ENCODE assay signal across 8 cellular contexts in the genomic region with DNA sequence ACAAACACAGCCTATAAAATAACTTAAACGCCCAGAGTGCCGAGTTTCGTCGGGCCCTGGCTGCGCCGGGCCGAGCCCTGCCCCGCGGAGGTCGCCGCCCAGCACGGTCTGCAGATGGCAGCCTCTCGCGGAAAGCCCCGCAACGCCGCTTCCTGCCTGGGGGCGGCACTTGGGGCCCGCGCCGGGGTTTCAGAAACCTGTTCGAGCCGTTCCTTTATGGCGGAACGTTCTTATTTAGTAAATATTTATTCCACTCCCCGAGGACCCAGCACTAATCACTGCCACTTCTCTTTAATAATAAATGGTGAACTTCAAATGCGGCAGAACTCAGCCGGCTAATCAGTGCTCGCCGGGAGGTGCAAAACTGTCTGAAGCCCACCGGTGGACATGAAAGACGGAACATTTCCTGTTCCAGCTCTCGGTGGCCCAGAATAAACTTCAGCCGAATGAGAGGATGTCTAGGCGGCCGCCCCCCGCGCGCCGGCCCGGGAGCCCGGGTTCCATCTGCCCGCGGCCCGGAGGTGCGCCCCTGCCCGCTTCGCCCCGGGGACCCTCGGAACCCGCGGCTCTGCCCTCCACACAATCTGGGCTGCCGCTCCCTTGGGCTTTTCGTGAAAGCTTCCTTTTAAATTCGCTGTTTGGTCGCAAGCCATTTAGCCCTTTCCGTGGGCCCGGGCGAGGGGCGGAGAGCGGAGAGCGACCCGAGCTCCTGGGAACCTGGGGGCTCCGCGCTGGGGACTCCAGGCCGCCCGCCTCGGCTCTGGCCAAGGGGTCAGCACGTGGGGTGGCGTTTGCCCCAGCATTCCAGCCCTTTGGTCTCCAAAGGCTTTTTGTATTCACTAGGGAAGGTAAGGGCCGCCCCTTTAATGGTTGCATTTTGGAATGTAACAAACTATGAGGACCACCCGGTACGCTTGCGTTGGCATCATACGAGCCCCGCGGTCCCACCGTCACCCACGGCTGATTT.
DNase-seq lines count a peak whose midpoint lies in the region; ATAC-seq and TF ChIP-seq lines count a peak whose summit lies in the region.

No MANE protein-coding gene starts in this region.

- H3K4ac ChIP-seq in neuronal stem cell (ENCODE audit: low read length): no peak overlapping the region

- H3K9me3 ChIP-seq in OCI-LY1 (ENCODE audit: low read length) (no peaks in the 10 kb centered on the region), neuronal stem cell (replicated peaks in 1 of 2; ENCODE audit: control insufficient read depth in 2 of 2, insufficient read depth in 1 of 2, low read depth in 1 of 2, low read length in 2 of 2) (peaks cover 0 to 4% of the 10 kb centered on the region in 2 donors), transverse colon (no peaks in the 10 kb centered on the region)

- peak overlapping the region; percentile 24 for H2BK120ac ChIP-seq in neuronal stem cell (ENCODE audit: low read depth, low read length)

- peak overlapping the region; percentile 62 for H3K4me3 ChIP-seq in OCI-LY1 (ENCODE audit: low read depth, low read length, poor library complexity, severe bottlenecking)
- peak overlapping the region; percentile 57 to 74 for H3K4me3 ChIP-seq in neuronal stem cell (ENCODE audit: low read length in 2 of 2)
- H3K4me3 ChIP-seq in transverse colon: peak overlapping the region; percentile 50 to 58 (median 56)

- no peak overlapping the region for H2BK12ac ChIP-seq in neuronal stem cell (ENCODE audit: low read length)

- no peaks in the 10 kb centered on the region for H3K9me2 ChIP-seq in OCI-LY1 (ENCODE audit: low read depth, low read length)

- H2AFZ ChIP-seq in OCI-LY1 (ENCODE audit: low read length): peak overlapping the region; percentile 38
- peak overlapping the region; percentile 89 for H2AFZ ChIP-seq in neuronal stem cell (ENCODE audit: low read length)

- H3K27ac ChIP-seq in OCI-LY1 (ENCODE audit: low read depth, low read length, poor library complexity, severe bottlenecking) (no peak overlapping the region), foreskin keratinocyte (peak overlapping the region; percentile 91), neuronal stem cell (replicated peaks; ENCODE audit: low read length) (peak overlapping the region; percentile 92), transverse colon (peak overlapping the region; percentile 70 to 79 (median 74))

- no peaks in the 10 kb centered on the region for H4K20me1 ChIP-seq in OCI-LY1 (ENCODE audit: insufficient read depth, low read length)

- WGBS in neuronal stem cell (ENCODE audit: extremely low coverage in 2 of 2, insufficient read length in 2 of 2, insufficient replicate concordance in 1 of 2), 2 donors: no CpG with 5 or more reads among the region's 79 CpGs
- 1% methylated on average over 74 of the region's 79 CpGs; no CpG with 5 or more reads in 1 of the 2 donors for WGBS in transverse colon (ENCODE audit: low coverage in 1 of 2), 2 donors

- in situ Hi-C loops in transverse colon (cut with MboI; ENCODE audit: low pct_ligation_motif_present in 1 of 4, low pct_unique_long_range_greater_than_20kb in 1 of 4, low sequenced_read_pairs in 3 of 4): loop anchor here (10.0 to 25.0 kb wide), 2 partner anchors 970 to 978 kb away; a partner anchor contains a TSS

- DNase-seq in C1 segment of cervical spinal cord (lab: John Stamatoyannopoulos, UW) (peak in 10 of 14 donors; percentile 9 to 68 (median 42)), foreskin keratinocyte (no peak), neuronal stem cell (ENCODE audit: low spot score) (peak; percentile 69), transverse colon (peak; percentile 77)
- DNase-seq in activated T-helper 2 cell treated with anti-CD3 and anti-CD28 coated beads, Interferon-gamma antibody, Interleukin-2, Interleukin-4, amounts not matched to agents 10 μg/mL and 5 μg/mL and 100 μg/mL, durations not matched to agents 14 hours and 24 hours and 36 hours (ENCODE audit: low spot score): peak; percentile 54

- peak overlapping the region; percentile 59 for H3K4me3 Mint-ChIP-seq in activated T-helper 2 cell treated with anti-CD3 and anti-CD28 coated beads, Interferon-gamma antibody, Interleukin-2, Interleukin-4, amounts not matched to agents 10 μg/mL and 5 μg/mL and 100 μg/mL, durations not matched to agents 14 hours and 24 hours and 36 hours (ENCODE audit: low read depth)

- H3K4me1 ChIP-seq in OCI-LY1 (ENCODE audit: insufficient read depth, low read length, severe bottlenecking) (peaks cover 15% of the 10 kb centered on the region), foreskin keratinocyte (peaks cover 14% of the 10 kb centered on the region), neuronal stem cell (ENCODE audit: control insufficient read depth in 2 of 2, insufficient read depth in 1 of 2, low read depth in 1 of 2, low read length in 2 of 2) (peaks cover 0 to 1% of the 10 kb centered on the region in 2 donors), transverse colon (peaks cover 0 to 39% (median 25%) of the 10 kb centered on the region in 4 donors)

- TF ChIP-seq POLR2A in transverse colon (IDR thresholded peaks at IDR 0.05): peak; percentile 5

- no peaks in the 10 kb centered on the region for H3K36me3 Mint-ChIP-seq in activated T-helper 2 cell treated with anti-CD3 and anti-CD28 coated beads, Interferon-gamma antibody, Interleukin-2, Interleukin-4, amounts not matched to agents 10 μg/mL and 5 μg/mL and 100 μg/mL, durations not matched to agents 14 hours and 24 hours and 36 hours (ENCODE audit: low read depth)

- H3F3A ChIP-seq in OCI-LY1 (ENCODE audit: insufficient read depth, low read length): no peaks in the 10 kb centered on the region

- H2BK15ac ChIP-seq in neuronal stem cell (ENCODE audit: low read length): peak overlapping the region; percentile 45

- H3K23ac ChIP-seq in neuronal stem cell (ENCODE audit: low read depth, low read length, poor library complexity): no peak overlapping the region

- H3K4me2 ChIP-seq in OCI-LY1 (ENCODE audit: low read length) (peak overlapping the region; percentile 76), neuronal stem cell (ENCODE audit: insufficient read depth, low read length, poor library complexity, severe bottlenecking) (peak overlapping the region; percentile 89)

- H3K9ac ChIP-seq in OCI-LY1 (ENCODE audit: low read length) (peak overlapping the region; percentile 59), neuronal stem cell (ENCODE audit: low read depth, low read length, poor library complexity) (peak overlapping the region; percentile 30)

- no peaks in the 10 kb centered on the region for H3K36me3 ChIP-seq in OCI-LY1 (ENCODE audit: insufficient read depth, low read length)
- no peaks in the 10 kb centered on the region for H3K36me3 ChIP-seq in neuronal stem cell (replicated peaks in 1 of 2; ENCODE audit: control insufficient read depth in 2 of 2, insufficient read depth in 2 of 2, low read length in 2 of 2)
- H3K36me3 ChIP-seq in transverse colon: no peaks in the 10 kb centered on the region

- no peak overlapping the region for H2AK5ac ChIP-seq in neuronal stem cell (ENCODE audit: low read depth, low read length)

- no peaks in the 10 kb centered on the region for H3K79me2 ChIP-seq in OCI-LY1 (ENCODE audit: insufficient read depth, low read length)

- TF ChIP-seq EP300 in transverse colon (IDR thresholded peaks at IDR 0.05; ENCODE audit: low read depth): no peak

- no peaks in the 10 kb centered on the region for H3K27me3 ChIP-seq in OCI-LY1 (ENCODE audit: insufficient read depth, low read length)
- no peaks in the 10 kb centered on the region for H3K27me3 ChIP-seq in foreskin keratinocyte
- no peaks in the 10 kb centered on the region for H3K27me3 ChIP-seq in neuronal stem cell (ENCODE audit: control insufficient read depth in 3 of 3, insufficient read depth in 3 of 3, low read depth in 1 of 3, low read length in 3 of 3)
- peaks cover 27% of the 10 kb centered on the region for H3K27me3 ChIP-seq in transverse colon

- peak overlapping the region; percentile 99 for H2BK5ac ChIP-seq in neuronal stem cell (ENCODE audit: low read length)

- no peak overlapping the region for H4K91ac ChIP-seq in neuronal stem cell (ENCODE audit: low read depth, low read length, poor library complexity)

- H3K9me3 Mint-ChIP-seq in activated T-helper 2 cell treated with anti-CD3 and anti-CD28 coated beads, Interferon-gamma antibody, Interleukin-2, Interleukin-4, amounts not matched to agents 10 μg/mL and 5 μg/mL and 100 μg/mL, durations not matched to agents 14 hours and 24 hours and 36 hours: no peaks in the 10 kb centered on the region

- H3K27ac Mint-ChIP-seq in activated T-helper 2 cell treated with anti-CD3 and anti-CD28 coated beads, Interferon-gamma antibody, Interleukin-2, Interleukin-4, amounts not matched to agents 10 μg/mL and 5 μg/mL and 100 μg/mL, durations not matched to agents 14 hours and 24 hours and 36 hours: no peak overlapping the region

- peaks cover 41% of the 10 kb centered on the region for H3K27me3 Mint-ChIP-seq in activated T-helper 2 cell treated with anti-CD3 and anti-CD28 coated beads, Interferon-gamma antibody, Interleukin-2, Interleukin-4, amounts not matched to agents 10 μg/mL and 5 μg/mL and 100 μg/mL, durations not matched to agents 14 hours and 24 hours and 36 hours (ENCODE audit: low read depth)

- peak overlapping the region; percentile 95 for H3K18ac ChIP-seq in neuronal stem cell (ENCODE audit: low read length)

- peak; percentile 87 for ATAC-seq in GM19035 (IDR thresholded peaks at IDR 0.05; ENCODE audit: unreplicated experiment)
- peak; percentile 90 for ATAC-seq in HG03196 (IDR thresholded peaks at IDR 0.05; ENCODE audit: unreplicated experiment)
- peak; percentile 87 for ATAC-seq in foreskin keratinocyte

- H4K8ac ChIP-seq in neuronal stem cell (ENCODE audit: low read depth, low read length): no peak overlapping the region

- H3K4me1 Mint-ChIP-seq in activated T-helper 2 cell treated with anti-CD3 and anti-CD28 coated beads, Interferon-gamma antibody, Interleukin-2, Interleukin-4, amounts not matched to agents 10 μg/mL and 5 μg/mL and 100 μg/mL, durations not matched to agents 14 hours and 24 hours and 36 hours (ENCODE audit: low read depth): peaks cover 12% of the 10 kb centered on the region

- H3K79me1 ChIP-seq in neuronal stem cell (ENCODE audit: low read depth, low read length): no peaks in the 10 kb centered on the region

- no peak overlapping the region for H3K14ac ChIP-seq in neuronal stem cell (ENCODE audit: low read length)

- TF ChIP-seq CTCF in OCI-LY1 (IDR thresholded peaks at IDR 0.05; ENCODE audit: low read length) (peak; percentile 49), foreskin keratinocyte (conservative IDR thresholded peaks at IDR 0.05) (peak; percentile 52), transverse colon (IDR thresholded peaks at IDR 0.05) (peak; percentile 4 to 43 (median 27))

- intact Hi-C loops in activated T-helper 2 cell treated with anti-CD3 and anti-CD28 coated beads, Interferon-gamma antibody, Interleukin-2, Interleukin-4, amounts not matched to agents 10 μg/mL and 5 μg/mL and 100 μg/mL, durations not matched to agents 14 hours and 24 hours and 36 hours (cut with micrococcal nuclease): loop anchor here (1.0 to 5.0 kb wide), 6 partner anchors 38 to 1355 kb away; no protein-coding TSS in a partner anchor
- intact Hi-C loops in transverse colon (cut with DNase I; ENCODE audit: low total_unique reads): loop anchor here (10.0 kb wide), 1 partner anchor 968 kb away; a partner anchor contains a TSS

Comparison
In these comparisons a context has a peak if more than half of its experiments do, and no peak if none do; other contexts are left out.
1. DNase-seq: peak in C1 segment of cervical spinal cord (10 of 14), activated T-helper 2 cell treated with anti-CD3 and anti-CD28 coated beads, Interferon-gamma antibody, Interleukin-2, Interleukin-4, amounts not matched to agents 10 μg/mL and 5 μg/mL and 100 μg/mL, durations not matched to agents 14 hours and 24 hours and 36 hours (single experiment), neuronal stem cell (single experiment) and transverse colon (single experiment); none in foreskin keratinocyte (0 of 2).
2. Peak in every context shown above with its lines, with median percentiles within 50 percentile points of each other: ATAC-seq, H3K4me3 ChIP-seq and CTCF ChIP-seq.